ENCODE assay signal across 21 cellular contexts in genomic region chr9:96135071-96135825, GRCh38.
DNase-seq lines count a peak whose midpoint lies in the region; TF ChIP-seq lines count a peak whose summit lies in the region.
"Had no signal": no experiment of that assay in that cellular context is flagged by ENCODE, and none has a peak within 500 bp of the region (broad histone marks: within the 10 kb centered on the region; RNA-seq: fewer than 3 reads in every experiment).

No MANE protein-coding gene starts in this region.

- POLR2A ChIA-PET in AG04450 (lab: Yijun Ruan, JAX): no interaction called here

- H3K4me3 Mint-ChIP-seq in chondrocyte (ENCODE audit: unreplicated experiment) (no peak overlapping the region), nephron (no peak overlapping the region)
- H3K4me3 Mint-ChIP-seq: nephron progenitor cell, type B pancreatic cell had no signal

- H3K27ac Mint-ChIP-seq in chondrocyte (ENCODE audit: unreplicated experiment): peak overlapping the region; percentile 64
- H3K27ac Mint-ChIP-seq in nephron: peak overlapping the region in 2 of 3 experiments; percentile 0 to 37
- H3K27ac Mint-ChIP-seq: nephron progenitor cell, type B pancreatic cell had no signal

- TF ChIP-seq CTCF in AG04450 (IDR thresholded peaks at IDR 0.05; ENCODE audit: low read depth, low read length) (no peak), chondrocyte (IDR thresholded peaks at IDR 0.05) (no peak), nephron (IDR thresholded peaks at IDR 0.05; ENCODE audit: unreplicated experiment in 3 of 3) (no peak)

- H3K27me3 ChIP-seq in AG04450 (ENCODE audit: control insufficient read depth, insufficient read depth, low read length): peaks cover 23% of the 10 kb centered on the region
- H3K27me3 ChIP-seq: Peyer's patch had no signal

- peaks cover 59% of the 10 kb centered on the region for H3K4me1 Mint-ChIP-seq in chondrocyte (ENCODE audit: low read depth)
- peaks cover 38% of the 10 kb centered on the region for H3K4me1 Mint-ChIP-seq in nephron

- H3K36me3 Mint-ChIP-seq in chondrocyte (ENCODE audit: low read depth) (peaks cover 2% of the 10 kb centered on the region), nephron (ENCODE audit: low read depth) (no peaks in the 10 kb centered on the region)
- H3K36me3 Mint-ChIP-seq: type B pancreatic cell had no signal

- H3K27me3 Mint-ChIP-seq in chondrocyte (ENCODE audit: low read depth) (peaks cover 6% of the 10 kb centered on the region), nephron (ENCODE audit: low read depth) (peaks cover 30% of the 10 kb centered on the region)

- H3K9me3 Mint-ChIP-seq in chondrocyte (ENCODE audit: low read depth) (no peaks in the 10 kb centered on the region), nephron (no peaks in the 10 kb centered on the region)
- H3K9me3 Mint-ChIP-seq: type B pancreatic cell had no signal

- H3K4me3 ChIP-seq in AG04450 (ENCODE audit: low read depth, low read length): no peak overlapping the region
- H3K4me3 ChIP-seq: K562, Peyer's patch had no signal

- H3K9me3 ChIP-seq in AG04450 (ENCODE audit: control insufficient read depth, insufficient read depth, low read length): peaks cover 3% of the 10 kb centered on the region; the same call in 1 of the 2 replicates
- H3K9me3 ChIP-seq: Peyer's patch, SK-N-SH had no signal

- no peak overlapping the region for H3K27ac ChIP-seq in AG04450 (ENCODE audit: low read depth, low read length)
- H3K27ac ChIP-seq: HL-60 had no signal

- DNase-seq in AG04450 (ENCODE audit: low read depth, low spot score): peak; percentile 18
- DNase-seq in GM19240 (ENCODE audit: insufficient read length, low spot score): peak; percentile 35
- DNase-seq in chondrocyte (ENCODE audit: low spot score): no peak
- DNase-seq in medulla oblongata (ENCODE audit: extremely low spot score): no peak
- DNase-seq in 8988T: no peak
- no peak for DNase-seq in activated CD4-positive, alpha-beta T cell treated with anti-CD3 and anti-CD28 coated beads, Interleukin-2, amount 50 U/mL, for 4 hours
- no peak for DNase-seq in KG1 (lab: John Stamatoyannopoulos, UW)
- DNase-seq: activated CD4-positive, CD25-positive, alpha-beta regulatory T cell treated with anti-CD3 and anti-CD28 coated beads, Interleukin-2, amount 50 U/mL, for 72 hours; AML-193; H7; left cardiac atrium; NCI-H1092; NCI-H69; nephron progenitor cell; Peyer's patch; SK-N-SH; T1000 had no signal

- CTCF ChIA-PET in AG04450 (lab: Charles Lee): no interaction called here

Comparison
In these comparisons a context has a peak if more than half of its experiments do, and no peak if none do; other contexts are left out.
1. DNase-seq: peak in AG04450 (single experiment) and GM19240 (single experiment); none in chondrocyte (single experiment), medulla oblongata (single experiment), 8988T (single experiment), activated CD4-positive, alpha-beta T cell treated with anti-CD3 and anti-CD28 coated beads, Interleukin-2, amount 50 U/mL, for 4 hours (0 of 2) and KG1 (single experiment).